In genomic region chr6:34859951-34860350, GRCh38 we compare ENCODE assay signal across 1 cellular context.
TF ChIP-seq lines count a peak whose summit lies in the region.

No MANE protein-coding gene starts in this region.

TF ChIP-seq in HepG2, 621 proteins besides CTCF, POLR2A, EP300 and RAD21:
- TF ChIP-seq ZNF18 (CRISPR knock-in tag; IDR thresholded peaks at IDR 0.05; ENCODE audit: insufficient replicate concordance) (no peak), ZNF891 (CRISPR knock-in tag; IDR thresholded peaks at IDR 0.05) (no peak)
TF ChIP-seq in HepG2: peak in this region for 0.
